24 cellular contexts compared by ENCODE assay signal in genomic region chr12:130626601-130627000, GRCh38.
DNase-seq lines count a peak whose midpoint lies in the region; ATAC-seq, FAIRE-seq and TF ChIP-seq lines count a peak whose summit lies in the region.
"Had no signal": no experiment of that assay in that cellular context is flagged by ENCODE, and none has a peak within 500 bp of the region (broad histone marks: within the 10 kb centered on the region; RNA-seq: fewer than 3 reads in every experiment).

No MANE protein-coding gene starts in this region.

- TF ChIP-seq CTCF in CD14-positive monocyte (IDR thresholded peaks at IDR 0.05) (no peak), K562 (IDR thresholded peaks at IDR 0.05 in 2 of 3, conservative IDR thresholded peaks at IDR 0.05 in 1 of 3; ENCODE audit: insufficient read depth in 2 of 3, low read depth in 1 of 3, low read length in 3 of 3) (no peak), esophagus muscularis mucosa (IDR thresholded peaks at IDR 0.05) (no peak), Caco-2 (IDR thresholded peaks at IDR 0.05; ENCODE audit: insufficient read depth in 1 of 2, low read depth in 1 of 2, low read length in 1 of 2, severe bottlenecking in 1 of 2, unreplicated experiment in 1 of 2) (no peak), smooth muscle cell (IDR thresholded peaks at IDR 0.05; ENCODE audit: borderline replicate concordance, insufficient read depth, poor library complexity, severe bottlenecking) (no peak)

- POLR2A ChIA-PET in K562 (lab: Yijun Ruan, JAX) (no interaction called here), Caco-2 (lab: Charles Lee) (no interaction called here)

- H2BK5ac ChIP-seq in neuronal stem cell (ENCODE audit: low read length): no peak overlapping the region

- H3K4me3 Mint-ChIP-seq in CD14-positive monocyte (no peak overlapping the region), Caco-2 (ENCODE audit: unreplicated experiment) (no peak overlapping the region)
- H3K4me3 Mint-ChIP-seq: CD4-positive, CD25-positive, alpha-beta regulatory T cell; CD8-positive, alpha-beta T cell had no signal

- CTCF ChIA-PET in K562 (lab: Yijun Ruan, JAX; ENCODE audit: low intra/inter-chr PET ratio) (no interaction called here), Caco-2 (lab: Charles Lee) (no interaction called here)

- H3K4me2 ChIP-seq in K562 (ENCODE audit: insufficient read depth, low read length) (no peak overlapping the region), neuronal stem cell (ENCODE audit: insufficient read depth, low read length, poor library complexity, severe bottlenecking) (no peak overlapping the region), smooth muscle cell (no peak overlapping the region)
- H3K4me2 ChIP-seq: A549; BLaER1 treated with 17β-estradiol and CSF1 and Interleukin-3, amounts not matched to agents 10 nM and 100 nM had no signal

- no peak overlapping the region for H2AK5ac ChIP-seq in neuronal stem cell (ENCODE audit: low read depth, low read length)

- H3K4me3 ChIP-seq in K562 (no peak overlapping the region), neuronal stem cell (ENCODE audit: low read length in 2 of 2) (peak overlapping the region in 1 of 2 donors; percentile 19), esophagus muscularis mucosa (no peak overlapping the region), Caco-2 (ENCODE audit: low read depth, low read length) (no peak overlapping the region), smooth muscle cell (no peak overlapping the region)
- H3K4me3 ChIP-seq: A549; BLaER1 treated with 17β-estradiol and CSF1 and Interleukin-3, amounts not matched to agents 10 nM and 100 nM; GM12878; GM23248; HAP-1 had no signal

- peaks cover 0 to 9% of the 10 kb centered on the region in 2 experiments; a peak in 2 of 5 replicates for H3K27me3 ChIP-seq in K562 (ENCODE audit: control insufficient read depth in 2 of 2, insufficient read depth in 2 of 2, low read length in 2 of 2)
- no peaks in the 10 kb centered on the region for H3K27me3 ChIP-seq in neuronal stem cell (ENCODE audit: control insufficient read depth in 3 of 3, insufficient read depth in 3 of 3, low read depth in 1 of 3, low read length in 3 of 3)
- no peaks in the 10 kb centered on the region for H3K27me3 ChIP-seq in esophagus muscularis mucosa
- no peaks in the 10 kb centered on the region for H3K27me3 ChIP-seq in Caco-2 (replicated peaks; ENCODE audit: control insufficient read depth, insufficient read depth, low read length)
- no peaks in the 10 kb centered on the region for H3K27me3 ChIP-seq in smooth muscle cell (ENCODE audit: low read depth)
- H3K27me3 ChIP-seq: BE2C; BLaER1 treated with 17β-estradiol and CSF1 and Interleukin-3, amounts not matched to agents 10 nM and 100 nM had no signal

- H3K27ac ChIP-seq in K562 (ENCODE audit: extremely low read depth, low read depth, low read length) (no peak overlapping the region), neuronal stem cell (replicated peaks; ENCODE audit: low read length) (no peak overlapping the region), esophagus muscularis mucosa (replicated peaks in 1 of 4) (no peak overlapping the region), smooth muscle cell (ENCODE audit: low read depth) (no peak overlapping the region)
- H3K27ac ChIP-seq: A549; BLaER1 treated with 17β-estradiol and CSF1 and Interleukin-3, amounts not matched to agents 10 nM and 100 nM; GM23248 had no signal

- H3K18ac ChIP-seq in neuronal stem cell (ENCODE audit: low read length): no peak overlapping the region

- no peaks in the 10 kb centered on the region for H3K36me3 ChIP-seq in K562 (ENCODE audit: control insufficient read depth, insufficient read depth, low read length)
- H3K36me3 ChIP-seq in neuronal stem cell (replicated peaks in 1 of 2; ENCODE audit: control insufficient read depth in 2 of 2, insufficient read depth in 2 of 2, low read length in 2 of 2): no peaks in the 10 kb centered on the region
- H3K36me3 ChIP-seq in esophagus muscularis mucosa: no peaks in the 10 kb centered on the region
- H3K36me3 ChIP-seq in Caco-2 (ENCODE audit: control insufficient read depth, insufficient read depth, low read length): no peaks in the 10 kb centered on the region
- H3K36me3 ChIP-seq in smooth muscle cell (ENCODE audit: low read depth): no peaks in the 10 kb centered on the region
- H3K36me3 ChIP-seq: BLaER1 treated with 17β-estradiol and CSF1 and Interleukin-3, amounts not matched to agents 10 nM and 100 nM; HAP-1 had no signal

- H3K36me3 Mint-ChIP-seq in CD14-positive monocyte: no peaks in the 10 kb centered on the region
- no peaks in the 10 kb centered on the region for H3K36me3 Mint-ChIP-seq in Caco-2 (ENCODE audit: insufficient read depth, unreplicated experiment)
- H3K36me3 Mint-ChIP-seq: CD4-positive, CD25-positive, alpha-beta regulatory T cell; CD8-positive, alpha-beta T cell had no signal

- no peak overlapping the region for H3K4ac ChIP-seq in neuronal stem cell (ENCODE audit: low read length)

- TF ChIP-seq RAD21 in K562 (CRISPR knock-in tag; conservative IDR thresholded peaks at IDR 0.05 in 1 of 2, IDR thresholded peaks at IDR 0.05 in 1 of 2): no peak

- H3K27ac Mint-ChIP-seq in CD14-positive monocyte: no peak overlapping the region
- no peak overlapping the region for H3K27ac Mint-ChIP-seq in Caco-2 (ENCODE audit: unreplicated experiment)
- H3K27ac Mint-ChIP-seq: CD4-positive, CD25-positive, alpha-beta regulatory T cell; CD8-positive, alpha-beta T cell had no signal

- no peak overlapping the region for H3K9ac ChIP-seq in K562 (ENCODE audit: insufficient read depth in 1 of 2, low read depth in 2 of 2, low read length in 2 of 2)
- peak overlapping the region; percentile 47 for H3K9ac ChIP-seq in neuronal stem cell (ENCODE audit: low read depth, low read length, poor library complexity)
- H3K9ac ChIP-seq in smooth muscle cell (ENCODE audit: low read depth): no peak overlapping the region
- H3K9ac ChIP-seq: BLaER1 treated with 17β-estradiol and CSF1 and Interleukin-3, amounts not matched to agents 10 nM and 100 nM; GM23248 had no signal

- no peak overlapping the region for H2BK120ac ChIP-seq in neuronal stem cell (ENCODE audit: low read depth, low read length)

- no peak overlapping the region for H4K8ac ChIP-seq in neuronal stem cell (ENCODE audit: low read depth, low read length)

- no peak for TF ChIP-seq EP300 in K562 (IDR thresholded peaks at IDR 0.05; ENCODE audit: low read length)
- no peak for TF ChIP-seq EP300 in esophagus muscularis mucosa (IDR thresholded peaks at IDR 0.05)

- H3K27me3 Mint-ChIP-seq in CD14-positive monocyte (ENCODE audit: low read depth in 3 of 3) (peaks cover 1 to 3% (median 3%) of the 10 kb centered on the region in 3 donors), Caco-2 (ENCODE audit: insufficient read depth, unreplicated experiment) (no peaks in the 10 kb centered on the region)
- H3K27me3 Mint-ChIP-seq: CD4-positive, CD25-positive, alpha-beta regulatory T cell had no signal

- H3K14ac ChIP-seq in neuronal stem cell (ENCODE audit: low read length): no peak overlapping the region

- no peak overlapping the region for H2AFZ ChIP-seq in K562 (ENCODE audit: low read depth, low read length)
- no peak overlapping the region for H2AFZ ChIP-seq in neuronal stem cell (ENCODE audit: low read length)
- H2AFZ ChIP-seq in smooth muscle cell (ENCODE audit: low read depth): no peak overlapping the region
- H2AFZ ChIP-seq: GM23248 had no signal

- intact Hi-C loops in CD14-positive monocyte (cut with micrococcal nuclease): no loop called here
- intact Hi-C loops in K562 (cut with micrococcal nuclease): no loop called here
- intact Hi-C loops in esophagus muscularis mucosa (cut with DNase I): no loop called here
- intact Hi-C loops in Caco-2 (cut with micrococcal nuclease; ENCODE audit: unreplicated experiment): no loop called here

- TF ChIP-seq POLR2A in K562 (conservative IDR thresholded peaks at IDR 0.05) (no peak), esophagus muscularis mucosa (IDR thresholded peaks at IDR 0.05; ENCODE audit: low read depth) (no peak)

- no peak overlapping the region for H3K23ac ChIP-seq in neuronal stem cell (ENCODE audit: low read depth, low read length, poor library complexity)

- FAIRE-seq in K562 (lab: Jason Lieb, UNC): no peak
- FAIRE-seq in urothelium cell line (lab: Jason Lieb, UNC): peak; percentile 72
- FAIRE-seq: A549, D721Med, GM12878, GM19239 had no signal

- H4K20me1 ChIP-seq in K562 (replicated peaks; ENCODE audit: control insufficient read depth, insufficient read depth, low read length): no peaks in the 10 kb centered on the region; the same call in 1 of the 2 replicates
- H4K20me1 ChIP-seq in smooth muscle cell (ENCODE audit: low read depth): no peaks in the 10 kb centered on the region
- H4K20me1 ChIP-seq: BLaER1 treated with 17β-estradiol and CSF1 and Interleukin-3, amounts not matched to agents 10 nM and 100 nM had no signal

- BruUV-seq in K562 (replicated peaks; lab: Mats Ljungman, UMichigan) (no TSS peak), Caco-2 (replicated peaks; lab: Mats Ljungman, UMichigan) (no TSS peak)

- H3K9me1 ChIP-seq in K562 (ENCODE audit: control insufficient read depth, insufficient read depth, low read length): no peaks in the 10 kb centered on the region

- in situ Hi-C loops in K562 (cut with MboI): no loop called here

- ATAC-seq in K562: no peak
- ATAC-seq: A549; CD8-positive, alpha-beta T cell; GM12878 had no signal

- H3K4me1 Mint-ChIP-seq in CD14-positive monocyte: no peaks in the 10 kb centered on the region
- H3K4me1 Mint-ChIP-seq in Caco-2 (ENCODE audit: low read depth, unreplicated experiment): no peaks in the 10 kb centered on the region
- H3K4me1 Mint-ChIP-seq: CD4-positive, CD25-positive, alpha-beta regulatory T cell had no signal

- no peak overlapping the region for H4K91ac ChIP-seq in neuronal stem cell (ENCODE audit: low read depth, low read length, poor library complexity)

- no peaks in the 10 kb centered on the region for H3K79me1 ChIP-seq in neuronal stem cell (ENCODE audit: low read depth, low read length)

- no peaks in the 10 kb centered on the region for H3K79me2 ChIP-seq in K562 (ENCODE audit: control insufficient read depth, insufficient read depth, low read length)
- no peaks in the 10 kb centered on the region for H3K79me2 ChIP-seq in smooth muscle cell (ENCODE audit: low read depth)

- peaks cover 0 to 5% (median 2%) of the 10 kb centered on the region in 7 donors for H3K9me3 Mint-ChIP-seq in CD14-positive monocyte
- no peaks in the 10 kb centered on the region for H3K9me3 Mint-ChIP-seq in Caco-2 (ENCODE audit: unreplicated experiment)

- no peaks in the 10 kb centered on the region for H3K4me1 ChIP-seq in K562 (replicated peaks in 1 of 2; ENCODE audit: control insufficient read depth in 2 of 2, insufficient read depth in 2 of 2, low read length in 2 of 2)
- H3K4me1 ChIP-seq in neuronal stem cell (ENCODE audit: control insufficient read depth in 2 of 2, insufficient read depth in 1 of 2, low read depth in 1 of 2, low read length in 2 of 2): no peaks in the 10 kb centered on the region
- no peaks in the 10 kb centered on the region for H3K4me1 ChIP-seq in esophagus muscularis mucosa
- H3K4me1 ChIP-seq in Caco-2: no peaks in the 10 kb centered on the region
- no peaks in the 10 kb centered on the region for H3K4me1 ChIP-seq in smooth muscle cell (ENCODE audit: low read depth)
- H3K4me1 ChIP-seq: A549; BLaER1 treated with 17β-estradiol and CSF1 and Interleukin-3, amounts not matched to agents 10 nM and 100 nM; HAP-1 had no signal

- no peak overlapping the region for H2BK12ac ChIP-seq in neuronal stem cell (ENCODE audit: low read length)

- H3K9me3 ChIP-seq in K562 (replicated peaks; ENCODE audit: control insufficient read depth, insufficient read depth, low read depth, low read length) (no peaks in the 10 kb centered on the region), neuronal stem cell (replicated peaks in 1 of 2; ENCODE audit: control insufficient read depth in 2 of 2, insufficient read depth in 1 of 2, low read depth in 1 of 2, low read length in 2 of 2) (peaks cover 0 to 11% of the 10 kb centered on the region in 2 donors), esophagus muscularis mucosa (peaks cover 0 to 24% (median 16%) of the 10 kb centered on the region in 4 donors), Caco-2 (no peaks in the 10 kb centered on the region), smooth muscle cell (replicated peaks; ENCODE audit: low read depth) (no peaks in the 10 kb centered on the region)
- H3K9me3 ChIP-seq: A549, HAP-1 had no signal

- H3F3A ChIP-seq in smooth muscle cell (ENCODE audit: low read depth): no peaks in the 10 kb centered on the region

- DNase-seq in CD14-positive monocyte (ENCODE audit: low spot score) (peak; percentile 25), K562 (ENCODE audit: extremely low read depth in 1 of 4, low spot score in 3 of 4) (no peak), neuronal stem cell (ENCODE audit: low spot score) (no peak), urothelium cell line (ENCODE audit: low spot score) (no peak), esophagus muscularis mucosa (ENCODE audit: extremely low spot score) (no peak), Caco-2 (no peak), smooth muscle cell (lab: John Stamatoyannopoulos, UW; ENCODE audit: unreplicated experiment) (no peak)
- DNase-seq: 8988T; ACHN; AML-193; BE2C; CD4-positive, CD25-positive, alpha-beta regulatory T cell; CD8-positive, alpha-beta T cell; DMS 273 treated with DMSO at 0.1 percent for 48 hours; DMS79; EL; GDM1; GM23248 had no signal

- H2BK15ac ChIP-seq in neuronal stem cell (ENCODE audit: low read length): no peak overlapping the region

- WGBS in K562 (ENCODE audit: insufficient coverage, low coverage, missing lambda C conversion rate): 1% methylated on average over 10 of the region's 11 CpGs
- WGBS in neuronal stem cell (ENCODE audit: extremely low coverage in 2 of 2, insufficient read length in 2 of 2, insufficient replicate concordance in 1 of 2), 2 donors: 100% methylated on average over 2 to 3 of the region's 11 CpGs
- WGBS in esophagus muscularis mucosa: 84% methylated on average over 11 of the region's 11 CpGs
- WGBS in smooth muscle cell (ENCODE audit: low lambda C conversion rate): 88% methylated on average over 11 of the region's 11 CpGs
